ENCODE assay signal across 8 cellular contexts in genomic region chr2:130181880-130182682, GRCh38. TPM values are rescaled to one million over a fixed set of nuclear protein-coding genes. Genes with fewer than 3 reads are reported as not detected.
A peak's percentile ranks its signal among the peaks of the same experiment; 100 is the strongest.
DNase-seq lines count a peak whose midpoint lies in the region; TF ChIP-seq lines count a peak whose summit lies in the region.
"Not testable (repeated sequence)": the region's sequence is repeated elsewhere in the genome, so short reads cannot be mapped to it uniquely, and the experiment has no call there.

MZT2B (plus strand) TSS chr2:130182262; CDS start chr2:130182283, 21 bp downstream.

- peak; percentile 92 for DNase-seq in GM10248 (ENCODE audit: extremely low spot score)
- peak; percentile 69 for DNase-seq in HFFc6
- DNase-seq in MV-4-11 (lab: John Stamatoyannopoulos, UW): peak; percentile 75
- DNase-seq in SK-N-DZ (ENCODE audit: low spot score): peak; percentile 87
- peak; percentile 91 for DNase-seq in activated naive CD4-positive, alpha-beta T cell treated with anti-CD3 and anti-CD28 coated beads for 36 hours
- peak; percentile 89 for DNase-seq in germinal center (ENCODE audit: low spot score)
- peak; percentile 84 for DNase-seq in occipital lobe (lab: John Stamatoyannopoulos, UW)
- peak; percentile 86 to 91 for DNase-seq in suprapubic skin (ENCODE audit: low spot score in 2 of 2)

- POLR2A ChIA-PET in GM10248 (lab: Yijun Ruan, JAX): interaction anchor here (0.6 kb wide), 2 partner anchors 103 to 161 kb away, joined by 3 read pairs; no protein-coding TSS in a partner anchor

- H3K4me1 ChIP-seq in suprapubic skin: peaks cover 24% of the 10 kb centered on the region

- not testable (repeated sequence) for H3K9me3 ChIP-seq in suprapubic skin

- not testable (repeated sequence) for H3K27me3 ChIP-seq in suprapubic skin

- H3K27ac Mint-ChIP-seq in HFFc6: peak within 1 kb of the TSS; percentile 92
- H3K27ac Mint-ChIP-seq in activated naive CD4-positive, alpha-beta T cell treated with anti-CD3 and anti-CD28 coated beads for 36 hours: peak within 1 kb of the TSS; percentile 94

- CTCF ChIA-PET in GM10248 (lab: Yijun Ruan, JAX): interaction anchor here (0.7 to 2.4 kb wide), 9 partner anchors 9 to 170 kb away, joined by 3 to 20 read pairs (median 5); partner anchors contain the start of gene IMP4
- CTCF ChIA-PET in activated naive CD4-positive, alpha-beta T cell treated with anti-CD3 and anti-CD28 coated beads for 36 hours (lab: Charles Lee): interaction anchor here (1.6 to 2.3 kb wide), 2 partner anchors 161 to 196 kb away, joined by 3 to 7 read pairs; partner anchors contain the start of gene IMP4

- TF ChIP-seq POLR2A in suprapubic skin (IDR thresholded peaks at IDR 0.05): not testable (repeated sequence)

- H3K27ac ChIP-seq in suprapubic skin: peak within 1 kb of the TSS; percentile 90

- peaks cover 29% of the 10 kb centered on the region for H3K4me1 Mint-ChIP-seq in HFFc6 (ENCODE audit: low read depth)
- H3K4me1 Mint-ChIP-seq in activated naive CD4-positive, alpha-beta T cell treated with anti-CD3 and anti-CD28 coated beads for 36 hours (ENCODE audit: low read depth): peaks cover 30% of the 10 kb centered on the region

- H3K4me3 ChIP-seq in suprapubic skin: peak within 1 kb of the TSS; percentile 98

- not testable (repeated sequence) for H3K9me3 Mint-ChIP-seq in HFFc6; activated naive CD4-positive, alpha-beta T cell treated with anti-CD3 and anti-CD28 coated beads for 36 hours

- not testable (repeated sequence) for TF ChIP-seq EP300 in suprapubic skin (IDR thresholded peaks at IDR 0.05)

- H3K36me3 ChIP-seq in suprapubic skin: not testable (repeated sequence)

- no CpG with 5 or more reads among the region's 86 CpGs for WGBS in suprapubic skin

- peak; percentile 88 for TF ChIP-seq CTCF in GM10248 (IDR thresholded peaks at IDR 0.05; ENCODE audit: control extremely low read depth, extremely low read depth, low read depth, missing control alignments)
- peak; percentile 90 for TF ChIP-seq CTCF in HFFc6 (IDR thresholded peaks at IDR 0.05)
- TF ChIP-seq CTCF in suprapubic skin (IDR thresholded peaks at IDR 0.05): peak; percentile 59 to 94

- intact Hi-C loops in activated naive CD4-positive, alpha-beta T cell treated with anti-CD3 and anti-CD28 coated beads for 36 hours (cut with micrococcal nuclease): loop anchor here (1.0 to 2.0 kb wide), 6 partner anchors 37 to 1311 kb away; partner anchors contain the start of genes CCDC74B, IMP4 and MZT2A

- H3K27me3 Mint-ChIP-seq in HFFc6 (ENCODE audit: insufficient read depth); activated naive CD4-positive, alpha-beta T cell treated with anti-CD3 and anti-CD28 coated beads for 36 hours (ENCODE audit: low read depth): not testable (repeated sequence)

- H3K4me3 Mint-ChIP-seq in HFFc6: peak within 1 kb of the TSS; percentile 98
- H3K4me3 Mint-ChIP-seq in activated naive CD4-positive, alpha-beta T cell treated with anti-CD3 and anti-CD28 coated beads for 36 hours: peak within 1 kb of the TSS; percentile 91

- not testable (repeated sequence) for H3K36me3 Mint-ChIP-seq in HFFc6 (ENCODE audit: low read depth)
- H3K36me3 Mint-ChIP-seq in activated naive CD4-positive, alpha-beta T cell treated with anti-CD3 and anti-CD28 coated beads for 36 hours (ENCODE audit: low read depth): peaks cover 11% of the 10 kb centered on the region

RNA-seq across cellular contexts. Expression of gene MZT2B, which starts in this region (rescaled TPM):
- 100 to 1,000 TPM; 259 to 361 (median 309) TPM for total RNA-seq in HFFc6 (2021; fragmentation: NEBNext Ultra II Directional; extraction: Animal tissue kit (Norgen Biotek cat#: 25700))
- polyA plus RNA-seq in SK-N-DZ (2014; cell fraction: cytosol; rRNA removed): 190 and 238 TPM in 2 replicates
- polyA plus RNA-seq in SK-N-DZ (2014; cell fraction: nucleus; rRNA removed): 158 and 256 TPM in 2 replicates
- 100 to 1,000 TPM; 408 to 431 TPM for total RNA-seq in activated naive CD4-positive, alpha-beta T cell treated with anti-CD3 and anti-CD28 coated beads for 36 hours
- total RNA-seq in occipital lobe (73.9 TPM), suprapubic skin (100 to 1,000 TPM in 2 of 4 donors, 10 to 100 TPM in 2; 66.4 to 113 (median 103) TPM)

Comparison
In these comparisons a context has a peak if more than half of its experiments do, and no peak if none do; other contexts are left out.
1. Peak in every context shown above with its lines: DNase-seq, H3K4me3 ChIP-seq and H3K27ac ChIP-seq.